In genomic region chr20:50715694-50716093, GRCh38 we compare ENCODE assay signal across 20 cellular contexts. TPM values are rescaled to one million over a fixed set of nuclear protein-coding genes. Genes with fewer than 3 reads are reported as not detected.
DNase-seq lines count a peak whose midpoint lies in the region; ATAC-seq and TF ChIP-seq lines count a peak whose summit lies in the region.
"Had no signal": no experiment of that assay in that cellular context is flagged by ENCODE, and none has a peak within 500 bp of the region (broad histone marks: within the 10 kb centered on the region; RNA-seq: fewer than 3 reads in every experiment).

No MANE protein-coding gene starts in this region.

- no peaks in the 10 kb centered on the region for H3K9me2 ChIP-seq in HCT116 (ENCODE audit: insufficient read depth)
- H3K9me2 ChIP-seq in PC-3 (replicated peaks; ENCODE audit: low read length), result no peaks in the 10 kb centered on the region

- no peak overlapping the region for H3K27ac Mint-ChIP-seq in activated T-helper 1 cell treated with anti-CD3 and anti-CD28 coated beads, Interleukin-12 subunit alpha, Interleukin-12 subunit beta, Interleukin-2, Interleukin-4 antibody, amounts not matched to agents 30 ng/mL and 10 ng/mL and 1 ng/mL, durations not matched to agents 14 hours and 24 hours and 36 hours
- H3K27ac Mint-ChIP-seq: CD8-positive, alpha-beta T cell had no signal

- H3K79me2 ChIP-seq in HCT116 (ENCODE audit: insufficient read depth, low read length) (no peaks in the 10 kb centered on the region), PC-3 (ENCODE audit: low read length) (no peaks in the 10 kb centered on the region)

- H3K27me3 Mint-ChIP-seq in activated T-helper 1 cell treated with anti-CD3 and anti-CD28 coated beads, Interleukin-12 subunit alpha, Interleukin-12 subunit beta, Interleukin-2, Interleukin-4 antibody, amounts not matched to agents 30 ng/mL and 10 ng/mL and 1 ng/mL, durations not matched to agents 14 hours and 24 hours and 36 hours (ENCODE audit: insufficient read depth), result peaks cover 9% of the 10 kb centered on the region

- no peaks in the 10 kb centered on the region for H4K20me1 ChIP-seq in HCT116 (ENCODE audit: insufficient read depth)
- no peaks in the 10 kb centered on the region for H4K20me1 ChIP-seq in PC-3 (ENCODE audit: low read length)
- H4K20me1 ChIP-seq: BLaER1 treated with 17β-estradiol and CSF1 and Interleukin-3, amounts not matched to agents 10 nM and 100 nM had no signal

- H2AFZ ChIP-seq in HCT116 (ENCODE audit: low read depth, low read length, poor library complexity, severe bottlenecking) (no peak overlapping the region), PC-3 (ENCODE audit: low read length) (no peak overlapping the region)

- DNase-seq in HCT116 (ENCODE audit: low read depth, low spot score) (no peak), PC-3 (peak; percentile 59), epithelial cell of esophagus (ENCODE audit: low read depth) (peak; percentile 84), renal cortical epithelial cell (ENCODE audit: low read depth) (peak; percentile 42), NCI-H1436 (lab: John Stamatoyannopoulos, UW) (no peak)
- no peak for DNase-seq in activated T-helper 1 cell treated with anti-CD3 and anti-CD28 coated beads, Interleukin-12 subunit alpha, Interleukin-12 subunit beta, Interleukin-2, Interleukin-4 antibody, amounts not matched to agents 30 ng/mL and 10 ng/mL and 1 ng/mL, durations not matched to agents 14 hours and 24 hours and 36 hours (ENCODE audit: low spot score)
- DNase-seq: Calu3; CD8-positive, alpha-beta T cell; H7; NCI-H1105 treated with DMSO at 0.1 percent for 48 hours; NCI-H1694 treated with DMSO at 0.1 percent for 48 hours; NCI-H226; NCI-H524; NCI-H82; OCI-M1 had no signal

- H3K27me3 ChIP-seq in HCT116 (ENCODE audit: insufficient read depth, low read length), result no peaks in the 10 kb centered on the region
- H3K27me3 ChIP-seq in PC-3 (ENCODE audit: low read length), result no peaks in the 10 kb centered on the region
- H3K27me3 ChIP-seq: BLaER1 treated with 17β-estradiol and CSF1 and Interleukin-3, amounts not matched to agents 10 nM and 100 nM; SJSA1 had no signal

- BruUV-seq in HCT116 (replicated peaks; lab: Mats Ljungman, UMichigan) (no TSS peak), PC-3 (replicated peaks; lab: Mats Ljungman, UMichigan) (no TSS peak)

- H3K4me3 Mint-ChIP-seq in activated T-helper 1 cell treated with anti-CD3 and anti-CD28 coated beads, Interleukin-12 subunit alpha, Interleukin-12 subunit beta, Interleukin-2, Interleukin-4 antibody, amounts not matched to agents 30 ng/mL and 10 ng/mL and 1 ng/mL, durations not matched to agents 14 hours and 24 hours and 36 hours, result no peak overlapping the region
- H3K4me3 Mint-ChIP-seq: CD8-positive, alpha-beta T cell had no signal

- ATAC-seq in HCT116 (peak; percentile 68), PC-3 (no peak), GM18858 (IDR thresholded peaks at IDR 0.05; ENCODE audit: unreplicated experiment) (no peak)
- ATAC-seq: CD8-positive, alpha-beta T cell had no signal

- H3K36me3 Mint-ChIP-seq in activated T-helper 1 cell treated with anti-CD3 and anti-CD28 coated beads, Interleukin-12 subunit alpha, Interleukin-12 subunit beta, Interleukin-2, Interleukin-4 antibody, amounts not matched to agents 30 ng/mL and 10 ng/mL and 1 ng/mL, durations not matched to agents 14 hours and 24 hours and 36 hours (ENCODE audit: low read depth), result no peaks in the 10 kb centered on the region
- H3K36me3 Mint-ChIP-seq: CD8-positive, alpha-beta T cell had no signal

- H3K4me1 Mint-ChIP-seq in activated T-helper 1 cell treated with anti-CD3 and anti-CD28 coated beads, Interleukin-12 subunit alpha, Interleukin-12 subunit beta, Interleukin-2, Interleukin-4 antibody, amounts not matched to agents 30 ng/mL and 10 ng/mL and 1 ng/mL, durations not matched to agents 14 hours and 24 hours and 36 hours (ENCODE audit: low read depth), result no peaks in the 10 kb centered on the region

- H3K4me1 ChIP-seq in HCT116 (ENCODE audit: control insufficient read depth in 1 of 2, insufficient read depth in 2 of 2, low read length in 2 of 2) (peaks cover 18 to 54% of the 10 kb centered on the region in 2 experiments; a peak in 3 of 4 replicates), PC-3 (ENCODE audit: insufficient read depth, low read length) (peaks cover 7% of the 10 kb centered on the region)

- no peaks in the 10 kb centered on the region for H3K9me3 Mint-ChIP-seq in activated T-helper 1 cell treated with anti-CD3 and anti-CD28 coated beads, Interleukin-12 subunit alpha, Interleukin-12 subunit beta, Interleukin-2, Interleukin-4 antibody, amounts not matched to agents 30 ng/mL and 10 ng/mL and 1 ng/mL, durations not matched to agents 14 hours and 24 hours and 36 hours
- H3K9me3 Mint-ChIP-seq: CD8-positive, alpha-beta T cell had no signal

- H3K4me2 ChIP-seq in HCT116 (ENCODE audit: low read length), result peak overlapping the region; percentile 27
- no peak overlapping the region for H3K4me2 ChIP-seq in PC-3 (ENCODE audit: low read length)
- H3K4me2 ChIP-seq: BLaER1 treated with 17β-estradiol and CSF1 and Interleukin-3, amounts not matched to agents 10 nM and 100 nM had no signal

- CTCF ChIA-PET in HCT116 (lab: Charles Lee), result no interaction called here
- CTCF ChIA-PET in PC-3 (lab: Charles Lee), result no interaction called here

- H3K36me3 ChIP-seq in HCT116 (ENCODE audit: control insufficient read depth in 1 of 2, insufficient read depth in 2 of 2, low read length in 2 of 2), result no peaks in the 10 kb centered on the region
- no peaks in the 10 kb centered on the region for H3K36me3 ChIP-seq in PC-3 (ENCODE audit: low read depth, low read length)
- H3K36me3 ChIP-seq: BLaER1 treated with 17β-estradiol and CSF1 and Interleukin-3, amounts not matched to agents 10 nM and 100 nM; SJSA1 had no signal

- no peaks in the 10 kb centered on the region for H3F3A ChIP-seq in PC-3 (ENCODE audit: low read length, unreplicated experiment)

- TF ChIP-seq CTCF in HCT116 (IDR thresholded peaks at IDR 0.05 in 2 of 3, conservative IDR thresholded peaks at IDR 0.05 in 1 of 3; ENCODE audit: borderline replicate concordance in 1 of 3, insufficient read depth in 1 of 3, low read depth in 2 of 3, low read length in 2 of 3) (no peak), PC-3 (conservative IDR thresholded peaks at IDR 0.05; ENCODE audit: low read depth, low read length) (no peak), epithelial cell of esophagus (IDR thresholded peaks at IDR 0.05; ENCODE audit: insufficient read depth, low read depth, low read length, missing control alignments) (no peak)

- no peak overlapping the region for H3K4me3 ChIP-seq in HCT116 (replicated peaks in 1 of 2; ENCODE audit: low read depth in 1 of 2, low read length in 2 of 2)
- H3K4me3 ChIP-seq in PC-3 (ENCODE audit: low read length), result no peak overlapping the region
- no peak overlapping the region for H3K4me3 ChIP-seq in epithelial cell of esophagus (ENCODE audit: low read length)
- H3K4me3 ChIP-seq: BLaER1 treated with 17β-estradiol and CSF1 and Interleukin-3, amounts not matched to agents 10 nM and 100 nM; SJSA1 had no signal

- intact Hi-C loops in HCT116 (cut with micrococcal nuclease), result no loop called here
- intact Hi-C loops in PC-3 (cut with micrococcal nuclease), result no loop called here
- intact Hi-C loops in activated T-helper 1 cell treated with anti-CD3 and anti-CD28 coated beads, Interleukin-12 subunit alpha, Interleukin-12 subunit beta, Interleukin-2, Interleukin-4 antibody, amounts not matched to agents 30 ng/mL and 10 ng/mL and 1 ng/mL, durations not matched to agents 14 hours and 24 hours and 36 hours (cut with micrococcal nuclease), result no loop called here

- H3K9me3 ChIP-seq in HCT116 (ENCODE audit: control insufficient read depth in 1 of 2, insufficient read depth in 1 of 2, low read depth in 1 of 2, low read length in 2 of 2) (no peaks in the 10 kb centered on the region), PC-3 (ENCODE audit: low read length) (no peaks in the 10 kb centered on the region)
- H3K9me3 ChIP-seq: BLaER1 treated with 17β-estradiol and CSF1 and Interleukin-3, amounts not matched to agents 10 nM and 100 nM; SJSA1 had no signal

- H3K27ac ChIP-seq in HCT116 (ENCODE audit: low read depth, low read length) (no peak overlapping the region), PC-3 (ENCODE audit: low read length) (no peak overlapping the region)
- H3K27ac ChIP-seq: BLaER1 treated with 17β-estradiol and CSF1 and Interleukin-3, amounts not matched to agents 10 nM and 100 nM; RWPE1; SJSA1 had no signal

- no peak for TF ChIP-seq RAD21 in HCT116 (IDR thresholded peaks at IDR 0.05; ENCODE audit: low read depth)

- TF ChIP-seq POLR2A in HCT116 (IDR thresholded peaks at IDR 0.05; ENCODE audit: borderline replicate concordance, extremely low read depth, insufficient read depth, insufficient read length), result no peak

- RAD21 ChIA-PET in HCT116 (lab: Charles Lee; ENCODE audit: low non-redundant PET in 1 of 2, low total read pairs in 2 of 2, uncharacterized antibody in 2 of 2, unreplicated experiment in 2 of 2), result no interaction called here

- POLR2A ChIA-PET in HCT116 (lab: Charles Lee) (interaction anchor here (1.2 to 3.1 kb wide), 2 partner anchors 9 to 12 kb away, joined by 3 to 14 read pairs; no protein-coding TSS in a partner anchor), PC-3 (lab: Charles Lee; ENCODE audit: unreplicated experiment) (interaction anchor here (0.6 kb wide), 1 partner anchor 204 kb away, joined by 3 read pairs; no protein-coding TSS in a partner anchor)

- H3K9ac ChIP-seq in HCT116 (ENCODE audit: low read length) (no peak overlapping the region), PC-3 (ENCODE audit: low read length) (no peak overlapping the region)
- H3K9ac ChIP-seq: BLaER1 treated with 17β-estradiol and CSF1 and Interleukin-3, amounts not matched to agents 10 nM and 100 nM had no signal

TF ChIP-seq in HCT116, 20 proteins besides CTCF, POLR2A, EP300 and RAD21 (continues in another document):
- TF ChIP-seq CBX3 (IDR thresholded peaks at IDR 0.05; ENCODE audit: low read depth) (peak; percentile 46; the same call in 1 of the 2 replicates), CEBPB (IDR thresholded peaks at IDR 0.05; ENCODE audit: low read depth) (peak; percentile 83), EZH2 (IDR thresholded peaks at IDR 0.05) (no peak), ZFX (IDR thresholded peaks at IDR 0.05) (no peak), YY1 (IDR thresholded peaks at IDR 0.05; ENCODE audit: extremely low read depth, insufficient replicate concordance, low read depth, low read length) (no peak)

RNA-seq across cellular contexts. Expression of gene PARD6B, which starts 15.7 kb away (rescaled TPM):
- total RNA-seq in HCT116 (2021; ENCODE audit: unreplicated experiment) (41.3 TPM), PC-3 (2014; rRNA removed) (3.7 and 4.3 TPM in 2 replicates), renal cortical epithelial cell (31.3 and 57.4 TPM in 2 replicates)
- polyA plus RNA-seq in HCT116 (2012), result 3.1 and 5.0 TPM in 2 replicates
- total RNA-seq in activated T-helper 1 cell treated with anti-CD3 and anti-CD28 coated beads, Interleukin-12 subunit alpha, Interleukin-12 subunit beta, Interleukin-2, Interleukin-4 antibody, amounts not matched to agents 30 ng/mL and 10 ng/mL and 1 ng/mL, durations not matched to agents 14 hours and 24 hours and 36 hours, result 6.3 and 7.1 TPM in 2 replicates

RNA-seq across cellular contexts. Expression of gene RIPOR3, which starts 24.4 kb away (rescaled TPM):
- total RNA-seq in HCT116 (2021; ENCODE audit: unreplicated experiment), result 0.22 TPM
- polyA plus RNA-seq in HCT116 (2012), result 0.14 and 0.20 TPM in 2 replicates
- 0.04 TPM in 1 of 2 replicates, not detected in the other for total RNA-seq in PC-3 (2014; rRNA removed)
- total RNA-seq in renal cortical epithelial cell, result 0.35 and 0.65 TPM in 2 replicates
- not detected in 2 replicates for total RNA-seq in activated T-helper 1 cell treated with anti-CD3 and anti-CD28 coated beads, Interleukin-12 subunit alpha, Interleukin-12 subunit beta, Interleukin-2, Interleukin-4 antibody, amounts not matched to agents 30 ng/mL and 10 ng/mL and 1 ng/mL, durations not matched to agents 14 hours and 24 hours and 36 hours
- total RNA-seq: CD8-positive, alpha-beta T cell; LHCN-M2 had no signal

Comparison
In these comparisons a context has a peak if more than half of its experiments do, and no peak if none do; other contexts are left out.
1. DNase-seq: peak in PC-3 (single experiment), epithelial cell of esophagus (single experiment) and renal cortical epithelial cell (single experiment); none in HCT116 (single experiment), NCI-H1436 (single experiment) and activated T-helper 1 cell treated with anti-CD3 and anti-CD28 coated beads, Interleukin-12 subunit alpha, Interleukin-12 subunit beta, Interleukin-2, Interleukin-4 antibody, amounts not matched to agents 30 ng/mL and 10 ng/mL and 1 ng/mL, durations not matched to agents 14 hours and 24 hours and 36 hours (single experiment).